Comparison of ENCODE assay signal across 23 cellular contexts in genomic region chr14:100470523-100470897, GRCh38.
DNase-seq lines count a peak whose midpoint lies in the region; ATAC-seq, FAIRE-seq and TF ChIP-seq lines count a peak whose summit lies in the region.
"Had no signal": no experiment of that assay in that cellular context is flagged by ENCODE, and none has a peak within 500 bp of the region (broad histone marks: within the 10 kb centered on the region; RNA-seq: fewer than 3 reads in every experiment).

No MANE protein-coding gene starts in this region.

- H3K4me3 ChIP-seq in AG04450 (ENCODE audit: low read depth, low read length) (no peak overlapping the region), H1 (ENCODE audit: extremely low read depth in 1 of 4, insufficient read depth in 2 of 4, low read depth in 3 of 4, low read length in 4 of 4) (no peak overlapping the region)
- H3K4me3 ChIP-seq: dorsolateral prefrontal cortex, left ventricle myocardium inferior, smooth muscle cell, tibial nerve had no signal

- TF ChIP-seq CTCF in AG04450 (IDR thresholded peaks at IDR 0.05; ENCODE audit: low read depth, low read length) (peak; percentile 15; the same call in 1 of the 2 replicates), H1 (IDR thresholded peaks at IDR 0.05; ENCODE audit: control extremely low read depth in 1 of 3, insufficient read depth in 1 of 3, low read depth in 1 of 3, low read length in 3 of 3) (peak in 1 of 3 experiments; percentile 28; a peak in 2 of 4 replicates), omental fat pad (IDR thresholded peaks at IDR 0.05) (no peak)

- no peak overlapping the region for H2BK12ac ChIP-seq in H1 (ENCODE audit: low read depth, low read length)

- FAIRE-seq in H1 (lab: Jason Lieb, UNC) = no peak
- FAIRE-seq: G401.6 had no signal

- CTCF ChIA-PET in AG04450 (lab: Charles Lee) = no interaction called here
- CTCF ChIA-PET in H1 (lab: Charles Lee; ENCODE audit: partially characterized antibody) = interaction anchor here (0.6 to 4.2 kb wide), 16 partner anchors 11 to 262 kb away, joined by 3 to 20 read pairs (median 4); no protein-coding TSS in a partner anchor

- H4K8ac ChIP-seq in H1 (ENCODE audit: extremely low read depth, insufficient read depth, low read length) = no peak overlapping the region

- H2AFZ ChIP-seq in H1 (ENCODE audit: low read length) = no peak overlapping the region

- no peak overlapping the region for H2BK20ac ChIP-seq in H1 (ENCODE audit: low read length)

- no peak overlapping the region for H2AK5ac ChIP-seq in H1 (ENCODE audit: low read depth, low read length)

- H3K9me3 ChIP-seq in AG04450 (ENCODE audit: control insufficient read depth, insufficient read depth, low read length) (no peaks in the 10 kb centered on the region), H1 (ENCODE audit: insufficient read depth in 2 of 2, low read depth in 1 of 2, low read length in 1 of 2) (no peaks in the 10 kb centered on the region)
- H3K9me3 ChIP-seq: left ventricle myocardium inferior, tibial nerve had no signal

- H3K14ac ChIP-seq in H1 (ENCODE audit: insufficient read length) = no peak overlapping the region

- H3K18ac ChIP-seq in H1 (ENCODE audit: extremely low read depth, low read length) = no peak overlapping the region

- H3K4me2 ChIP-seq in H1 (ENCODE audit: insufficient read depth in 1 of 2, low read depth in 2 of 2, low read length in 2 of 2) = no peak overlapping the region
- H3K4me2 ChIP-seq: smooth muscle cell had no signal

- no peak overlapping the region for H3K27ac ChIP-seq in AG04450 (ENCODE audit: low read depth, low read length)
- no peak overlapping the region for H3K27ac ChIP-seq in H1 (ENCODE audit: low read depth, low read length)
- H3K27ac ChIP-seq: 22Rv1, dorsolateral prefrontal cortex, left ventricle myocardium inferior, RWPE1, tibial nerve had no signal

- H3K9ac ChIP-seq in H1 (replicated peaks in 1 of 4; ENCODE audit: extremely low read depth in 1 of 4, low read depth in 3 of 4, low read length in 3 of 4) = no peak overlapping the region

- H3K27me3 ChIP-seq in AG04450 (ENCODE audit: control insufficient read depth, insufficient read depth, low read length) = no peaks in the 10 kb centered on the region
- no peaks in the 10 kb centered on the region for H3K27me3 ChIP-seq in H1 (replicated peaks in 1 of 4; ENCODE audit: control insufficient read depth in 3 of 4, extremely low read depth in 1 of 4, insufficient read depth in 3 of 4, low read length in 3 of 4)
- H3K27me3 ChIP-seq: dorsolateral prefrontal cortex, tibial nerve had no signal

- TF ChIP-seq EP300 in H1 (IDR thresholded peaks at IDR 0.05; ENCODE audit: borderline replicate concordance in 1 of 2, low read depth in 2 of 2, low read length in 2 of 2) = no peak

- peaks cover 0 to 2% of the 10 kb centered on the region in 2 experiments for H4K20me1 ChIP-seq in H1 (replicated peaks in 1 of 2; ENCODE audit: control insufficient read depth in 1 of 2, insufficient read depth in 2 of 2, low read length in 2 of 2)

- H3K79me2 ChIP-seq in H1 (ENCODE audit: control insufficient read depth in 1 of 2, insufficient read depth in 2 of 2, low read length in 2 of 2) = no peaks in the 10 kb centered on the region

- H3K23me2 ChIP-seq in H1 (ENCODE audit: low read depth, low read length) = no peaks in the 10 kb centered on the region

- H3K79me1 ChIP-seq in H1 (ENCODE audit: low read depth, low read length) = no peaks in the 10 kb centered on the region

- H3K4me1 ChIP-seq in H1 (replicated peaks in 1 of 4; ENCODE audit: control insufficient read depth in 3 of 4, insufficient read depth in 4 of 4, low read length in 3 of 4) = peaks cover 3 to 10% (median 6%) of the 10 kb centered on the region in 4 experiments
- H3K4me1 ChIP-seq: left ventricle myocardium inferior, tibial nerve had no signal

- DNase-seq in DMS 273 (lab: John Stamatoyannopoulos, UW; ENCODE audit: unreplicated experiment) (peak; percentile 24), DMS 273 treated with DMSO at 0.1 percent for 48 hours (lab: John Stamatoyannopoulos, UW) (no peak), AG04450 (ENCODE audit: low read depth, low spot score) (no peak), NCI-H1694 (lab: John Stamatoyannopoulos, UW) (peak; percentile 55), H1 (ENCODE audit: low read depth in 1 of 2, low spot score in 2 of 2) (no peak), omental fat pad (ENCODE audit: low spot score) (no peak), NOMO-1 treated with dmso at 0.1 percent for 144 hours (lab: John Stamatoyannopoulos, UW; ENCODE audit: unreplicated experiment) (no peak)
- DNase-seq: CD8-positive, alpha-beta memory T cell; DMS153; dorsolateral prefrontal cortex; HCEC 1CT; islet precursor cell; KBM-7; left ventricle myocardium inferior; NCI-H1436; NCI-H524 treated with DMSO at 0.1 percent for 48 hours; stimulated activated CD8-positive, alpha-beta memory T cell treated with anti-CD3 and anti-CD28 coated beads, Interleukin-4, amount 100 ng/mL, for 48 hours had no signal

- no peak overlapping the region for H3K56ac ChIP-seq in H1 (replicated peaks; ENCODE audit: insufficient read length, low read depth, low read length)

- no peak overlapping the region for H4K91ac ChIP-seq in H1 (replicated peaks; ENCODE audit: insufficient read length, low read length)

- H2BK120ac ChIP-seq in H1 (replicated peaks; ENCODE audit: low read depth, low read length) = no peak overlapping the region

- H2BK15ac ChIP-seq in H1 (ENCODE audit: low read length) = no peak overlapping the region

- POLR2A ChIA-PET in AG04450 (lab: Yijun Ruan, JAX) = no interaction called here
- POLR2A ChIA-PET in H1 (lab: Charles Lee; ENCODE audit: partially characterized antibody) = no interaction called here

- no peak overlapping the region for H3K23ac ChIP-seq in H1 (ENCODE audit: insufficient read length)

- ATAC-seq in omental fat pad (ENCODE audit: low FRiP score) = no peak
- ATAC-seq in GM18505 (IDR thresholded peaks at IDR 0.05; ENCODE audit: unreplicated experiment) = no peak

- WGBS in H1 (ENCODE audit: extremely low coverage in 1 of 2, insufficient coverage in 1 of 2, insufficient read length in 1 of 2, insufficient replicate concordance in 2 of 2, low coverage in 1 of 2, low lambda C conversion rate in 2 of 2, missing lambda C conversion rate in 1 of 2), 2 experiments = 92% methylated on average over 2 of the region's 2 CpGs; no CpG with 5 or more reads in 1 of the 2 experiments

- H2BK5ac ChIP-seq in H1 (ENCODE audit: low read depth, low read length) = no peak overlapping the region

- TF ChIP-seq RAD21 in H1 (IDR thresholded peaks at IDR 0.05 in 1 of 2, conservative IDR thresholded peaks at IDR 0.05 in 1 of 2; ENCODE audit: low read depth in 2 of 2, low read length in 2 of 2) = peak; percentile 10 to 21; a peak in 2 of 4 replicates

- no peaks in the 10 kb centered on the region for H3K36me3 ChIP-seq in H1 (ENCODE audit: control insufficient read depth in 2 of 4, insufficient read depth in 4 of 4, low read length in 3 of 4)

- no peak overlapping the region for H3K4ac ChIP-seq in H1 (replicated peaks; ENCODE audit: insufficient read length, low read depth, low read length)

- TF ChIP-seq POLR2A in H1 (IDR thresholded peaks at IDR 0.05; ENCODE audit: control extremely low read depth in 1 of 2, low read depth in 2 of 2, low read length in 2 of 2) (no peak), GM18505 (IDR thresholded peaks at IDR 0.05; ENCODE audit: borderline replicate concordance, extremely low read depth, insufficient read depth, insufficient read length) (no peak)

- no peak overlapping the region for H4K5ac ChIP-seq in H1 (ENCODE audit: insufficient read length, low read depth, low read length)

TF ChIP-seq in H1, 55 proteins besides CTCF, POLR2A, EP300 and RAD21:
- TF ChIP-seq SIN3A (conservative IDR thresholded peaks at IDR 0.05 in 1 of 2, IDR thresholded peaks at IDR 0.05 in 1 of 2; ENCODE audit: low read depth in 1 of 2, low read length in 2 of 2) (no peak), ATF2 (IDR thresholded peaks at IDR 0.05; ENCODE audit: low read length) (no peak), TAF7 (optimal IDR thresholded peaks at IDR 0.05; ENCODE audit: borderline replicate concordance, low read depth, low read length) (no peak), MAX (IDR thresholded peaks at IDR 0.05) (no peak), NANOG (IDR thresholded peaks at IDR 0.05; ENCODE audit: insufficient read depth, low read depth, low read length, poor library complexity, severe bottlenecking) (no peak), SUZ12 (IDR thresholded peaks at IDR 0.05; ENCODE audit: low read length) (no peak)

Comparison
In these comparisons a context has a peak if more than half of its experiments do, and no peak if none do; other contexts are left out.
1. DNase-seq: peak in DMS 273 (single experiment) and NCI-H1694 (single experiment); none in DMS 273 treated with DMSO at 0.1 percent for 48 hours (single experiment), AG04450 (single experiment), H1 (0 of 2), omental fat pad (single experiment) and NOMO-1 treated with dmso at 0.1 percent for 144 hours (single experiment).